ENCODE assay signal across 8 cellular contexts in genomic region chr6:82364087-82365010, GRCh38. TPM values are rescaled to one million over a fixed set of nuclear protein-coding genes. Genes with fewer than 3 reads are reported as not detected.
DNase-seq lines count a peak whose midpoint lies in the region; ATAC-seq, FAIRE-seq and TF ChIP-seq lines count a peak whose summit lies in the region.

No MANE protein-coding gene starts in this region.

- TF ChIP-seq CTCF in SK-N-SH (IDR thresholded peaks at IDR 0.05) (no peak), lung (IDR thresholded peaks at IDR 0.05; ENCODE audit: control extremely low read depth, extremely low read depth) (no peak)

- H3K9me2 ChIP-seq in SK-N-SH = no peaks in the 10 kb centered on the region

- H3K36me3 ChIP-seq in SK-N-SH (replicated peaks in 1 of 2; ENCODE audit: control insufficient read depth in 1 of 2, insufficient read depth in 2 of 2, low read length in 1 of 2) = peaks cover 33 to 34% of the 10 kb centered on the region in 2 experiments
- no peaks in the 10 kb centered on the region for H3K36me3 ChIP-seq in effector memory CD4-positive, alpha-beta T cell (ENCODE audit: control insufficient read depth, insufficient read depth, low read length)
- H3K36me3 ChIP-seq in lung (ENCODE audit: control insufficient read depth in 2 of 2, insufficient read depth in 2 of 2, low read length in 2 of 2) = no peaks in the 10 kb centered on the region
- H3K36me3 ChIP-seq in thymus (ENCODE audit: control insufficient read depth, insufficient read depth) = no peaks in the 10 kb centered on the region

- peak; percentile 11 for ATAC-seq in HG03571 (IDR thresholded peaks at IDR 0.05; ENCODE audit: unreplicated experiment)
- ATAC-seq in lung (ENCODE audit: insufficient read depth, low FRiP score) = peak; percentile 83
- ATAC-seq in GM18520 (IDR thresholded peaks at IDR 0.05; ENCODE audit: unreplicated experiment) = no peak

- H3K9ac ChIP-seq in SK-N-SH = peak overlapping the region; percentile 97

- TF ChIP-seq POLR2A in GM12891 (IDR thresholded peaks at IDR 0.05; ENCODE audit: low read depth, low read length) = no peak

- H3K4me3 ChIP-seq in SK-N-SH (ENCODE audit: low read depth in 2 of 2, low read length in 1 of 2) (peak overlapping the region; percentile 88 to 90), lung (peak overlapping the region; percentile 66), thymus (ENCODE audit: low read length) (peak overlapping the region; percentile 37)
- H3K4me3 ChIP-seq in effector memory CD4-positive, alpha-beta T cell (ENCODE audit: insufficient read depth, low read depth, low read length, poor library complexity, severe bottlenecking) = peak overlapping the region; percentile 63

- FAIRE-seq in GM12891 (lab: Jason Lieb, UNC) = no peak

- peak overlapping the region; percentile 91 for H2AFZ ChIP-seq in SK-N-SH (ENCODE audit: low read depth)

- peak in 1 of 2 experiments; percentile 9; a peak in 1 of 4 replicates for TF ChIP-seq EP300 in SK-N-SH (IDR thresholded peaks at IDR 0.05; ENCODE audit: borderline replicate concordance in 1 of 2, low read depth in 1 of 2, low read length in 1 of 2)

- H3K27ac ChIP-seq in SK-N-SH (ENCODE audit: low read depth in 2 of 2, low read length in 1 of 2) = peak overlapping the region; percentile 95 to 99
- no peak overlapping the region for H3K27ac ChIP-seq in effector memory CD4-positive, alpha-beta T cell (ENCODE audit: insufficient read depth, low read length, poor library complexity, severe bottlenecking)
- H3K27ac ChIP-seq in lung (ENCODE audit: low read depth in 1 of 2, low read length in 1 of 2) = peak overlapping the region in 1 of 2 donors; percentile 65
- peak overlapping the region; percentile 76 for H3K27ac ChIP-seq in thymus (ENCODE audit: low read depth)

- POLR2A ChIA-PET in SK-N-SH (lab: Yijun Ruan, JAX) = interaction anchor here (1.1 kb wide), 1 partner anchor 15 kb away, joined by 4 read pairs; no protein-coding TSS in a partner anchor

- H3K27me3 ChIP-seq in SK-N-SH (ENCODE audit: insufficient read depth) (no peaks in the 10 kb centered on the region), lung (ENCODE audit: control insufficient read depth, insufficient read depth) (no peaks in the 10 kb centered on the region), thymus (ENCODE audit: control insufficient read depth, insufficient read depth) (peaks cover 40% of the 10 kb centered on the region)
- H3K27me3 ChIP-seq in effector memory CD4-positive, alpha-beta T cell (replicated peaks; ENCODE audit: control insufficient read depth, insufficient read depth, low read length, poor library complexity, severe bottlenecking) = peaks cover 19% of the 10 kb centered on the region

- peaks cover 62% of the 10 kb centered on the region for H3K79me2 ChIP-seq in SK-N-SH (ENCODE audit: insufficient read depth)

- WGBS in SK-N-SH (ENCODE audit: low lambda C conversion rate) = 2% methylated on average over 36 of the region's 87 CpGs
- 1% methylated on average over 87 of the region's 87 CpGs for WGBS in lung, 2 donors
- WGBS in thymus = under 1% methylated on average over 87 of the region's 87 CpGs

- TF ChIP-seq RAD21 in SK-N-SH (IDR thresholded peaks at IDR 0.05; ENCODE audit: low read length) = peak; percentile 8; the same call in 1 of the 2 replicates

- H3K4me2 ChIP-seq in SK-N-SH = peak overlapping the region; percentile 93

- peaks cover 35% of the 10 kb centered on the region for H3F3A ChIP-seq in SK-N-SH (replicated peaks; ENCODE audit: insufficient read depth)

- H3K9me3 ChIP-seq in SK-N-SH (no peaks in the 10 kb centered on the region), lung (ENCODE audit: control insufficient read depth in 2 of 2, insufficient read depth in 1 of 2, low read length in 1 of 2) (no peaks in the 10 kb centered on the region), thymus (ENCODE audit: control insufficient read depth) (no peaks in the 10 kb centered on the region)
- H3K9me3 ChIP-seq in effector memory CD4-positive, alpha-beta T cell (ENCODE audit: control insufficient read depth, low read length) = no peaks in the 10 kb centered on the region

- peak; percentile 32 for DNase-seq in A172 (ENCODE audit: low spot score)
- DNase-seq in GM12891 (ENCODE audit: insufficient read length, low spot score) = peak; percentile 18
- DNase-seq in SK-N-SH = peak; percentile 71
- DNase-seq in effector memory CD4-positive, alpha-beta T cell = peak in 1 of 3 donors; percentile 5
- DNase-seq in lung (ENCODE audit: low spot score) = peak; percentile 58

- peaks cover 24% of the 10 kb centered on the region for H4K20me1 ChIP-seq in SK-N-SH (ENCODE audit: insufficient read depth)

- H3K4me1 ChIP-seq in SK-N-SH (ENCODE audit: control insufficient read depth in 1 of 2, insufficient read depth in 2 of 2, low read depth in 1 of 2, low read length in 1 of 2) (peaks cover 17 to 18% of the 10 kb centered on the region in 2 experiments; a peak in 3 of 4 replicates), lung (ENCODE audit: control insufficient read depth in 2 of 2, insufficient read depth in 2 of 2, low read length in 2 of 2) (peaks cover 0 to 8% of the 10 kb centered on the region in 2 donors), thymus (ENCODE audit: control insufficient read depth, insufficient read depth, low read length) (no peaks in the 10 kb centered on the region)
- peaks cover 11% of the 10 kb centered on the region for H3K4me1 ChIP-seq in effector memory CD4-positive, alpha-beta T cell (ENCODE audit: control insufficient read depth, insufficient read depth, low read length, poor library complexity, severe bottlenecking)

- CTCF ChIA-PET in SK-N-SH (lab: Yijun Ruan, JAX) = interaction anchor here (0.9 to 2.0 kb wide), 5 partner anchors 14 to 851 kb away, joined by 3 to 7 read pairs (median 3); no protein-coding TSS in a partner anchor

TF ChIP-seq in GM12891, 5 proteins besides CTCF, POLR2A, EP300 and RAD21:
- TF ChIP-seq SPI1 (IDR thresholded peaks at IDR 0.05; ENCODE audit: low read depth, low read length) (no peak), POLR2AphosphoS5 (IDR thresholded peaks at IDR 0.05; ENCODE audit: low read depth, low read length) (no peak), PAX5 (IDR thresholded peaks at IDR 0.05; ENCODE audit: insufficient read depth, low read length, severe bottlenecking) (no peak), POU2F2 (IDR thresholded peaks at IDR 0.05; ENCODE audit: low read depth, low read length) (no peak), TAF1 (IDR thresholded peaks at IDR 0.05; ENCODE audit: low read depth, low read length) (no peak)

TF ChIP-seq in SK-N-SH, 30 proteins besides CTCF, POLR2A, EP300 and RAD21:
- TF ChIP-seq TAF1 (IDR thresholded peaks at IDR 0.05; ENCODE audit: borderline replicate concordance, low read depth, low read length) = peak; percentile 37; the same call in 1 of the 2 replicates
- TF ChIP-seq FOSL2 (IDR thresholded peaks at IDR 0.05; ENCODE audit: borderline replicate concordance, low read depth) = peak; percentile 3; the same call in 1 of the 2 replicates
- no peak for TF ChIP-seq JUND (IDR thresholded peaks at IDR 0.05)
- peak; percentile 19; the same call in 1 of the 2 replicates for TF ChIP-seq ELF1 (IDR thresholded peaks at IDR 0.05)
- TF ChIP-seq MXI1 (IDR thresholded peaks at IDR 0.05; ENCODE audit: low read depth, low read length) = 0 out of 2 replicates have a peak, but pooled peaks have one; percentile 16
- TF ChIP-seq YY1 (IDR thresholded peaks at IDR 0.05; ENCODE audit: low read depth) = 0 out of 2 replicates have a peak, but pooled peaks have one; percentile 13
- TF ChIP-seq SMC3 (IDR thresholded peaks at IDR 0.05; ENCODE audit: low read depth, low read length) = no peak

RNA-seq across cellular contexts. Expression of gene TPBG, which starts 0.7 kb away (rescaled TPM):
- total RNA-seq in A172 (2014; rRNA removed; shearing (Covaris generic)) = 12.4 and 17.7 TPM in 2 replicates
- 0.18 TPM for polyA plus RNA-seq in GM12891 (2012; ENCODE audit: low read depth, missing spikeins)
- 128 and 147 TPM in 2 replicates for polyA plus RNA-seq in SK-N-SH (2012; rRNA removed)
- polyA plus RNA-seq in SK-N-SH (2012; cell fraction: cytosol; rRNA removed) = 94.4 and 101 TPM in 2 replicates
- 324 and 365 TPM in 2 replicates for polyA plus RNA-seq in SK-N-SH (2012; cell fraction: nucleus; rRNA removed)
- 10 to 100 TPM in 1 of 2 donors, 1 to 10 TPM in 1; 10.0 to 14.4 TPM for total RNA-seq in lung
- polyA plus RNA-seq in lung = 1 to 10 TPM; 6.1 to 8.2 TPM
- 21.8 TPM for polyA plus RNA-seq in thymus

Comparison
In these comparisons a context has a peak if more than half of its experiments do, and no peak if none do; other contexts are left out.
1. H3K4me3 ChIP-seq: peak in every context shown above with its lines; median percentile 89 in SK-N-SH; 66 in lung; 63 in effector memory CD4-positive, alpha-beta T cell; 37 in thymus.